In the genomic region with DNA sequence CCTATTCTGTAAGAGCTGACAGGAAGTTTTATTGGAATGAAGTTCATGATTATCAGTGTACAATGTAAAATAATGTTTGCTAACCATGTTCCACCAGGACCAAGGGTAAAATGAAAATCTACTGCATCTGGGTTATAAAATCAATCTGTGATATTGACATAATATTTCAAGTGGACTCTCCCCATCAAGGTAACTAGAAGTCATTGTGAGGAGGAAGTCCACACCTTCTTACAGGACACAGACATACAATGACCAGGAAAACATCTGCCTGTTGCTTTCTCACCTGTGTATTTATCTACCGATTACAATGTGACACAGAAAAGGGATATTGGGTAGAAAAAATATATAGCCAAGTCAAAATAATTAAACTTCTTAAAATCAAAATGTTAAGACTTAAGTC, we compare ENCODE assay signal across 1 cellular context.
TF ChIP-seq lines count a peak whose summit lies in the region.

No MANE protein-coding gene starts in this region.

TF ChIP-seq in SK-N-SH, 30 proteins besides CTCF, POLR2A, EP300 and RAD21 (continued from another document):
- TF ChIP-seq, protein P1, sequence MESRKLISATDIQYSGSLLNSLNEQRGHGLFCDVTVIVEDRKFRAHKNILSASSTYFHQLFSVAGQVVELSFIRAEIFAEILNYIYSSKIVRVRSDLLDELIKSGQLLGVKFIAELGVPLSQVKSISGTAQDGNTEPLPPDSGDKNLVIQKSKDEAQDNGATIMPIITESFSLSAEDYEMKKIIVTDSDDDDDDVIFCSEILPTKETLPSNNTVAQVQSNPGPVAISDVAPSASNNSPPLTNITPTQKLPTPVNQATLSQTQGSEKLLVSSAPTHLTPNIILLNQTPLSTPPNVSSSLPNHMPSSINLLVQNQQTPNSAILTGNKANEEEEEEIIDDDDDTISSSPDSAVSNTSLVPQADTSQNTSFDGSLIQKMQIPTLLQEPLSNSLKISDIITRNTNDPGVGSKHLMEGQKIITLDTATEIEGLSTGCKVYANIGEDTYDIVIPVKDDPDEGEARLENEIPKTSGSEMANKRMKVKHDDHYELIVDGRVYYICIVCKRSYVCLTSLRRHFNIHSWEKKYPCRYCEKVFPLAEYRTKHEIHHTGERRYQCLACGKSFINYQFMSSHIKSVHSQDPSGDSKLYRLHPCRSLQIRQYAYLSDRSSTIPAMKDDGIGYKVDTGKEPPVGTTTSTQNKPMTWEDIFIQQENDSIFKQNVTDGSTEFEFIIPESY (IDR thresholded peaks at IDR 0.05; ENCODE audit: borderline replicate concordance, low read depth), result no peak
- TF ChIP-seq, protein P2, sequence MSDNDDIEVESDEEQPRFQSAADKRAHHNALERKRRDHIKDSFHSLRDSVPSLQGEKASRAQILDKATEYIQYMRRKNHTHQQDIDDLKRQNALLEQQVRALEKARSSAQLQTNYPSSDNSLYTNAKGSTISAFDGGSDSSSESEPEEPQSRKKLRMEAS (IDR thresholded peaks at IDR 0.05; ENCODE audit: low read depth), result no peak
- TF ChIP-seq FOXJ3 (CRISPR knock-in tag; IDR thresholded peaks at IDR 0.05), result no peak
